In genomic region chr20:23037017-23037481, GRCh38 we compare ENCODE assay signal across 1 cellular context.
TF ChIP-seq lines count a peak whose summit lies in the region.

No MANE protein-coding gene starts in this region.

TF ChIP-seq in HEK293, 187 proteins besides CTCF, POLR2A, EP300 and RAD21 (continued from another document and continues in another):
- no peak for TF ChIP-seq ZNF362 (tag by site-specific recombination; IDR thresholded peaks at IDR 0.05)
- TF ChIP-seq ZNF10 (tag by site-specific recombination; IDR thresholded peaks at IDR 0.05): no peak
- no peak for TF ChIP-seq ZBTB6 (tag by site-specific recombination; IDR thresholded peaks at IDR 0.05)
- no peak for TF ChIP-seq ZSCAN23 (tag by site-specific recombination; IDR thresholded peaks at IDR 0.05)
- no peak for TF ChIP-seq ZNF501 (tag by site-specific recombination; IDR thresholded peaks at IDR 0.05)
- TF ChIP-seq ZNF354C (tag by site-specific recombination; IDR thresholded peaks at IDR 0.05; ENCODE audit: borderline replicate concordance, low read depth): no peak
- no peak for TF ChIP-seq ZNF23 (tag by site-specific recombination; IDR thresholded peaks at IDR 0.05; ENCODE audit: borderline replicate concordance)
- TF ChIP-seq ZNF404 (tag by site-specific recombination; IDR thresholded peaks at IDR 0.05): no peak
- TF ChIP-seq RBAK (tag by site-specific recombination; IDR thresholded peaks at IDR 0.05): no peak
- TF ChIP-seq ZBTB10 (tag by site-specific recombination; IDR thresholded peaks at IDR 0.05): no peak
- no peak for TF ChIP-seq ZNF132 (tag by site-specific recombination; IDR thresholded peaks at IDR 0.05; ENCODE audit: borderline replicate concordance)
- no peak for TF ChIP-seq ZNF76 (tag by site-specific recombination; IDR thresholded peaks at IDR 0.05; ENCODE audit: borderline replicate concordance, low read depth)
- peak; percentile 61; the same call in 1 of the 2 replicates for TF ChIP-seq TSHZ1 (tag by site-specific recombination; IDR thresholded peaks at IDR 0.05; ENCODE audit: borderline replicate concordance)
- TF ChIP-seq ZNF114 (tag by site-specific recombination; IDR thresholded peaks at IDR 0.05): no peak
- TF ChIP-seq ZNF645 (tag by site-specific recombination; IDR thresholded peaks at IDR 0.05): no peak
- TF ChIP-seq ZNF639 (tag by site-specific recombination; IDR thresholded peaks at IDR 0.05): 0 out of 2 replicates have a peak, but pooled peaks have one; percentile 49
- no peak for TF ChIP-seq ZNF621 (tag by site-specific recombination; IDR thresholded peaks at IDR 0.05)
- no peak for TF ChIP-seq YY1 (tag by site-specific recombination; IDR thresholded peaks at IDR 0.05)
- no peak for TF ChIP-seq EGR2 (tag by site-specific recombination; IDR thresholded peaks at IDR 0.05; ENCODE audit: low read depth)
- no peak for TF ChIP-seq KLF9 (tag by site-specific recombination; IDR thresholded peaks at IDR 0.05; ENCODE audit: low read depth)
- TF ChIP-seq KLF17 (tag by site-specific recombination; IDR thresholded peaks at IDR 0.05): peak; percentile 67; the same call in 1 of the 2 replicates
- peak; percentile 79 for TF ChIP-seq FEZF1 (tag by site-specific recombination; IDR thresholded peaks at IDR 0.05)
- no peak for TF ChIP-seq ZBTB20 (tag by site-specific recombination; IDR thresholded peaks at IDR 0.05)
- no peak for TF ChIP-seq ZNF549 (tag by site-specific recombination; IDR thresholded peaks at IDR 0.05)
- no peak for TF ChIP-seq ZNF585B (tag by site-specific recombination; IDR thresholded peaks at IDR 0.05)
- TF ChIP-seq ZBTB44 (tag by site-specific recombination; IDR thresholded peaks at IDR 0.05): 0 out of 2 replicates have a peak, but pooled peaks have one; percentile 36
- peak; percentile 64 for TF ChIP-seq PRDM10 (tag by site-specific recombination; IDR thresholded peaks at IDR 0.05)
- peak; percentile 63 for TF ChIP-seq ZNF394 (tag by site-specific recombination; IDR thresholded peaks at IDR 0.05; ENCODE audit: borderline replicate concordance)
- TF ChIP-seq ZNF624 (tag by site-specific recombination; IDR thresholded peaks at IDR 0.05): no peak
- no peak for TF ChIP-seq ZFP37 (tag by site-specific recombination; IDR thresholded peaks at IDR 0.05)
- 0 out of 2 replicates have a peak, but pooled peaks have one; percentile 37 for TF ChIP-seq ZNF692 (tag by site-specific recombination; IDR thresholded peaks at IDR 0.05)
- TF ChIP-seq ZNF274 (IDR thresholded peaks at IDR 0.05; ENCODE audit: low read length): no peak
- TF ChIP-seq ZNF274 (tag by site-specific recombination; IDR thresholded peaks at IDR 0.05; ENCODE audit: borderline replicate concordance): no peak
- TF ChIP-seq ZSCAN30 (tag by site-specific recombination; IDR thresholded peaks at IDR 0.05): peak; percentile 81; the same call in 1 of the 2 replicates
- TF ChIP-seq ZNF610 (tag by site-specific recombination; IDR thresholded peaks at IDR 0.05; ENCODE audit: borderline replicate concordance): 0 out of 2 replicates have a peak, but pooled peaks have one; percentile 36
